In the genomic region with DNA sequence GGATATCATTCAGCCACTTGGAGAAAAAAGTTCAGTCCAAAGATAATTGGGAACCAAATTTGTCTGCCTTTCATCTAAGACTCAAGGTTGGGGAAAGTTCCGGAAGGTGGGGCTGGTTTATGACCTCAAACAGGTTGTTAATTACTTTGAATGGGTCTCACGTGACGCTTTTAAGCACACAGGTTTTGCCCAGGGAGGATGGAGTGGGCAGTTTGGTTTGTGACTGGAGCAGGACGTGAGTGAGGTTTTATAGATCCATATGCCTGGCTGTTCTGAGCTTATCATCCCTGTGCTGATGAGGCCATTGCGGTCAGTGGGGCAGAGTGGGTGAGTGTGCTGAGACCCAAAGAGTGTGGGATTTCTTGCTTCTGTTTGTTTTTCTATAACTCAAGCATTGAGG, we compare ENCODE assay signal across 18 cellular contexts. TPM values are rescaled to one million over a fixed set of nuclear protein-coding genes. Genes with fewer than 3 reads are reported as not detected.
A peak's percentile ranks its signal among the peaks of the same experiment; 100 is the strongest.
DNase-seq lines count a peak whose midpoint lies in the region; ATAC-seq, FAIRE-seq and TF ChIP-seq lines count a peak whose summit lies in the region.
"Had no signal": no experiment of that assay in that cellular context is flagged by ENCODE, and none has a peak within 500 bp of the region (broad histone marks: within the 10 kb centered on the region; RNA-seq: fewer than 3 reads in every experiment).

No MANE protein-coding gene starts in this region.

- H3K27ac Mint-ChIP-seq in neural progenitor cell (no peak overlapping the region), type B pancreatic cell (no peak overlapping the region), immature natural killer cell (no peak overlapping the region)
- H3K27ac Mint-ChIP-seq: CD4-positive, alpha-beta T cell had no signal

- no peaks in the 10 kb centered on the region for H3K9me3 Mint-ChIP-seq in neural progenitor cell
- H3K9me3 Mint-ChIP-seq in type B pancreatic cell = no peaks in the 10 kb centered on the region
- peaks cover 0 to 2% (median 0%) of the 10 kb centered on the region in 6 donors for H3K9me3 Mint-ChIP-seq in immature natural killer cell
- H3K9me3 Mint-ChIP-seq: CD4-positive, alpha-beta T cell had no signal

- POLR2A ChIA-PET in HepG2 (lab: Yijun Ruan, JAX) = no interaction called here

- TF ChIP-seq CTCF in HepG2 (CRISPR knock-in tag; IDR thresholded peaks at IDR 0.05) (no peak), right lobe of liver (IDR thresholded peaks at IDR 0.05) (no peak), hepatocyte (IDR thresholded peaks at IDR 0.05; ENCODE audit: poor library complexity) (no peak), neural progenitor cell (IDR thresholded peaks at IDR 0.05) (no peak), type B pancreatic cell (conservative IDR thresholded peaks at IDR 0.05) (no peak), gastroesophageal sphincter (IDR thresholded peaks at IDR 0.05) (no peak)

- BruUV-seq in HepG2 (replicated peaks; lab: Mats Ljungman, UMichigan) = no TSS peak

- 15% methylated on average over 5 of the region's 5 CpGs for WGBS in HepG2 (ENCODE audit: low lambda C conversion rate)
- WGBS in right lobe of liver (ENCODE audit: insufficient coverage, low coverage, low lambda C conversion rate, missing lambda C conversion rate) = 50% methylated on average over 2 of the region's 5 CpGs
- WGBS in hepatocyte (ENCODE audit: low lambda C conversion rate, missing lambda C conversion rate) = 62% methylated on average over 5 of the region's 5 CpGs
- 72 to 76% methylated on average over 3 to 5 of the region's 5 CpGs for WGBS in gastroesophageal sphincter (ENCODE audit: low coverage in 1 of 2), 2 donors

- intact Hi-C loops in HepG2 (cut with micrococcal nuclease; ENCODE audit: unreplicated experiment) = no loop called here
- intact Hi-C loops in right lobe of liver (cut with DNase I) = no loop called here

- peak; percentile 35 for ATAC-seq in HepG2
- no peak for ATAC-seq in right lobe of liver
- no peak for ATAC-seq in GM21381 (IDR thresholded peaks at IDR 0.05; ENCODE audit: unreplicated experiment)
- no peak for ATAC-seq in gastroesophageal sphincter
- ATAC-seq: HCT116 had no signal

- no peak for DNase-seq in HepG2 (ENCODE audit: low spot score)
- no peak for DNase-seq in right lobe of liver
- peak; percentile 28 for DNase-seq in hepatocyte (ENCODE audit: low spot score)
- no peak for DNase-seq in neural progenitor cell (ENCODE audit: low spot score)
- DNase-seq in type B pancreatic cell (ENCODE audit: extremely low spot score, unreplicated experiment) = peak; percentile 10
- no peak for DNase-seq in immature natural killer cell
- DNase-seq: 8988T; AML-193; C1 segment of cervical spinal cord; CD4-positive, alpha-beta T cell; DND-41; GDM1; IMR-90 had no signal

- H3K4me1 ChIP-seq in HepG2 (ENCODE audit: insufficient read depth, low read length) (peaks cover 44% of the 10 kb centered on the region), right lobe of liver (no peaks in the 10 kb centered on the region), hepatocyte (ENCODE audit: insufficient read depth) (no peaks in the 10 kb centered on the region), neural progenitor cell (no peaks in the 10 kb centered on the region), gastroesophageal sphincter (no peaks in the 10 kb centered on the region)

- H3K27me3 ChIP-seq in HepG2 (ENCODE audit: control insufficient read depth in 1 of 2, insufficient read depth in 2 of 2, low read length in 2 of 2) (no peaks in the 10 kb centered on the region), right lobe of liver (no peaks in the 10 kb centered on the region), hepatocyte (no peaks in the 10 kb centered on the region), neural progenitor cell (no peaks in the 10 kb centered on the region), gastroesophageal sphincter (no peaks in the 10 kb centered on the region)

- H3K4me2 ChIP-seq in HepG2 (ENCODE audit: low read depth, low read length) = no peak overlapping the region
- no peak overlapping the region for H3K4me2 ChIP-seq in hepatocyte
- H3K4me2 ChIP-seq in neural progenitor cell = no peak overlapping the region

- FAIRE-seq in HepG2 (lab: Jason Lieb, UNC) = no peak
- FAIRE-seq: GM12892, GM19239 had no signal

- no peak overlapping the region for H3K9ac ChIP-seq in HepG2 (ENCODE audit: insufficient read depth, low read depth, low read length)
- no peak overlapping the region for H3K9ac ChIP-seq in neural progenitor cell

- H3K4me1 Mint-ChIP-seq in neural progenitor cell (no peaks in the 10 kb centered on the region), type B pancreatic cell (ENCODE audit: unreplicated experiment) (no peaks in the 10 kb centered on the region), immature natural killer cell (no peaks in the 10 kb centered on the region)

- CTCF ChIA-PET in HepG2 (lab: Yijun Ruan, JAX; ENCODE audit: low intra/inter-chr PET ratio, low total read pairs) = no interaction called here

- in situ Hi-C loops in HepG2 (cut with HindIII; ENCODE audit: extremely low pct_ligation_motif_present, low pct_unique_long_range_greater_than_20kb) = no loop called here

- H3K4me3 ChIP-seq in HepG2 (replicated peaks in 1 of 3; ENCODE audit: insufficient read depth in 1 of 3, low read depth in 2 of 3, low read length in 3 of 3) (no peak overlapping the region), right lobe of liver (no peak overlapping the region), hepatocyte (no peak overlapping the region), neural progenitor cell (no peak overlapping the region), gastroesophageal sphincter (no peak overlapping the region)

- TF ChIP-seq RAD21 in HepG2 (CRISPR knock-in tag; IDR thresholded peaks at IDR 0.05) = no peak

- H3K27me3 Mint-ChIP-seq in neural progenitor cell (ENCODE audit: insufficient read depth, low read depth) (no peaks in the 10 kb centered on the region), type B pancreatic cell (peaks cover 8% of the 10 kb centered on the region), immature natural killer cell (ENCODE audit: low read depth in 3 of 3) (peaks cover 0 to 2% (median 1%) of the 10 kb centered on the region in 3 donors)

- H4K20me1 ChIP-seq in HepG2 (ENCODE audit: insufficient read depth, low read length) (no peaks in the 10 kb centered on the region), hepatocyte (ENCODE audit: insufficient read depth, poor library complexity, severe bottlenecking) (no peaks in the 10 kb centered on the region), neural progenitor cell (ENCODE audit: low read depth) (no peaks in the 10 kb centered on the region)

- H3K4me3 Mint-ChIP-seq in neural progenitor cell (peak overlapping the region; percentile 9), type B pancreatic cell (no peak overlapping the region), immature natural killer cell (no peak overlapping the region)
- H3K4me3 Mint-ChIP-seq: CD4-positive, alpha-beta T cell had no signal

- no peaks in the 10 kb centered on the region for H3F3A ChIP-seq in neural progenitor cell (ENCODE audit: low read depth)

- H2AFZ ChIP-seq in HepG2 (ENCODE audit: low read length) (no peak overlapping the region), hepatocyte (no peak overlapping the region), neural progenitor cell (replicated peaks) (no peak overlapping the region)

- TF ChIP-seq EP300 in HepG2 (IDR thresholded peaks at IDR 0.05; ENCODE audit: low read depth in 2 of 2, low read length in 2 of 2) = no peak
- TF ChIP-seq EP300 in HepG2 (CRISPR knock-in tag; IDR thresholded peaks at IDR 0.05; ENCODE audit: borderline replicate concordance) = no peak
- no peak for TF ChIP-seq EP300 in gastroesophageal sphincter (IDR thresholded peaks at IDR 0.05)

- TF ChIP-seq POLR2A in HepG2 (IDR thresholded peaks at IDR 0.05; ENCODE audit: insufficient read depth in 1 of 2, low read depth in 2 of 2, low read length in 2 of 2) (no peak), right lobe of liver (IDR thresholded peaks at IDR 0.05) (no peak), gastroesophageal sphincter (IDR thresholded peaks at IDR 0.05) (no peak)

- H3K27ac ChIP-seq in HepG2 (ENCODE audit: extremely low read length, insufficient read depth, low read length) = no peak overlapping the region
- no peak overlapping the region for H3K27ac ChIP-seq in right lobe of liver
- H3K27ac ChIP-seq in hepatocyte = no peak overlapping the region
- no peak overlapping the region for H3K27ac ChIP-seq in neural progenitor cell
- no peak overlapping the region for H3K27ac ChIP-seq in gastroesophageal sphincter

- H3K9me3 ChIP-seq in HepG2 (ENCODE audit: low read length) (peaks cover 6% of the 10 kb centered on the region), right lobe of liver (no peaks in the 10 kb centered on the region), hepatocyte (ENCODE audit: low read depth) (no peaks in the 10 kb centered on the region), neural progenitor cell (ENCODE audit: low read depth) (no peaks in the 10 kb centered on the region), gastroesophageal sphincter (peaks cover 0 to 15% (median 0%) of the 10 kb centered on the region in 3 donors)

- no peaks in the 10 kb centered on the region for H3K79me2 ChIP-seq in HepG2 (ENCODE audit: insufficient read depth, low read length)
- no peaks in the 10 kb centered on the region for H3K79me2 ChIP-seq in hepatocyte
- no peaks in the 10 kb centered on the region for H3K79me2 ChIP-seq in neural progenitor cell (ENCODE audit: low read depth)

- no peaks in the 10 kb centered on the region for H3K36me3 ChIP-seq in HepG2 (replicated peaks in 1 of 2; ENCODE audit: control insufficient read depth in 1 of 2, insufficient read depth in 2 of 2, low read length in 2 of 2)
- no peaks in the 10 kb centered on the region for H3K36me3 ChIP-seq in right lobe of liver
- no peaks in the 10 kb centered on the region for H3K36me3 ChIP-seq in hepatocyte (replicated peaks; ENCODE audit: insufficient read depth, low read depth)
- no peaks in the 10 kb centered on the region for H3K36me3 ChIP-seq in neural progenitor cell
- no peaks in the 10 kb centered on the region for H3K36me3 ChIP-seq in gastroesophageal sphincter

- H3K36me3 Mint-ChIP-seq in neural progenitor cell (no peaks in the 10 kb centered on the region), type B pancreatic cell (no peaks in the 10 kb centered on the region), immature natural killer cell (no peaks in the 10 kb centered on the region)

- no peaks in the 10 kb centered on the region for H3K9me2 ChIP-seq in hepatocyte (replicated peaks; ENCODE audit: insufficient read depth)

RNA-seq across cellular contexts. Expression of gene GPRC5B, which starts 38.7 kb away (rescaled TPM):
- total RNA-seq in HepG2 (2016; rRNA removed; fragmentation: Illumina TruSeq; extraction: Trizol) (0.24 and 0.53 TPM in 2 replicates), right lobe of liver (10 to 100 TPM in 1 of 6 experiments, 1 to 10 TPM in 5; 2.6 to 20.8 (median 5.1) TPM), hepatocyte (34.1 and 36.2 TPM in 2 replicates), neural progenitor cell (ENCODE audit: low replicate concordance) (21.1 and 32.2 TPM in 2 replicates), type B pancreatic cell (ENCODE audit: low replicate concordance) (25.8 and 53.8 TPM in 2 replicates), gastroesophageal sphincter (10 to 100 TPM; 11.5 to 29.2 (median 20.5) TPM)
- not detected in 2 replicates for total RNA-seq in HepG2 (2016; cell fraction: cytosol; rRNA removed; fragmentation: Illumina TruSeq; extraction: Trizol; ENCODE audit: low read depth)
- 0.16 and 0.37 TPM in 2 replicates for total RNA-seq in HepG2 (2016; cell fraction: insoluble cytoplasmic fraction; rRNA removed; fragmentation: Illumina TruSeq; extraction: Trizol)
- total RNA-seq in HepG2 (2016; cell fraction: membrane; rRNA removed; fragmentation: Illumina TruSeq; extraction: Trizol) = 0.10 and 0.15 TPM in 2 replicates
- total RNA-seq in HepG2 (2016; cell fraction: nucleus; rRNA removed; fragmentation: Illumina TruSeq; extraction: Trizol) = 0.19 and 0.25 TPM in 2 replicates
- polyA plus RNA-seq in HepG2 (2011; rRNA removed) (0.46 and 0.52 TPM in 2 replicates), hepatocyte (63.4 and 73.1 TPM in 2 replicates), immature natural killer cell (not detected)
- polyA plus RNA-seq in HepG2 (2011; cell fraction: cytosol; rRNA removed) = 0.58 and 0.77 TPM in 2 replicates
- 0.24 and 0.72 TPM in 2 replicates for polyA plus RNA-seq in HepG2 (2011; cell fraction: nucleus; rRNA removed)
- 0.30 and 0.51 TPM in 2 replicates for polyA plus RNA-seq in HepG2 (2012)
- polyA plus RNA-seq in HepG2 (2016; cell fraction: cytosol; fragmentation: Illumina TruSeq; extraction: Trizol; ENCODE audit: low read depth) = 0.07 and 0.14 TPM in 2 replicates
- 0.40 and 0.56 TPM in 2 replicates for polyA plus RNA-seq in HepG2 (2016; cell fraction: insoluble cytoplasmic fraction; fragmentation: Illumina TruSeq; extraction: Trizol; ENCODE audit: low read depth)
- 0.20 and 0.35 TPM in 2 replicates for polyA plus RNA-seq in HepG2 (2016; cell fraction: membrane; fragmentation: Illumina TruSeq; extraction: Trizol; ENCODE audit: low read depth)
- 1.8 and 2.0 TPM in 2 replicates for polyA plus RNA-seq in HepG2 (2016; cell fraction: nucleus; fragmentation: Illumina TruSeq; extraction: Trizol; ENCODE audit: insufficient read depth, low read depth)
- polyA minus RNA-seq in HepG2 (2011; rRNA and poly(A)+ RNA removed; ENCODE audit: low replicate concordance) = 0.96 and 1.9 TPM in 2 replicates
- polyA minus RNA-seq in HepG2 (2011; cell fraction: cytosol; rRNA and poly(A)+ RNA removed) = 0.44 and 0.59 TPM in 2 replicates
- 0.26 and 0.75 TPM in 2 replicates for polyA minus RNA-seq in HepG2 (2011; cell fraction: nucleus; rRNA and poly(A)+ RNA removed)

Comparison
In these comparisons a context has a peak if more than half of its experiments do, and no peak if none do; other contexts are left out.
1. DNase-seq: peak in hepatocyte (single experiment) and type B pancreatic cell (single experiment); none in HepG2 (single experiment), right lobe of liver (0 of 3), neural progenitor cell (single experiment) and immature natural killer cell (0 of 3).